In genomic region chr2:9174771-9175441, GRCh38 we compare ENCODE assay signal across 9 cellular contexts. TPM values are rescaled to one million over a fixed set of nuclear protein-coding genes. Genes with fewer than 3 reads are reported as not detected.
DNase-seq lines count a peak whose midpoint lies in the region; ATAC-seq and TF ChIP-seq lines count a peak whose summit lies in the region.
"Had no signal": no experiment of that assay in that cellular context is flagged by ENCODE, and none has a peak within 500 bp of the region (broad histone marks: within the 10 kb centered on the region; RNA-seq: fewer than 3 reads in every experiment).

No MANE protein-coding gene starts in this region.

- H2AFZ ChIP-seq in SK-N-SH (ENCODE audit: low read depth), result peak overlapping the region; percentile 45

- H3K9ac ChIP-seq in BLaER1 (no peak overlapping the region), SK-N-SH (no peak overlapping the region; the same call in 1 of the 2 replicates)

- ATAC-seq in GM21528 (IDR thresholded peaks at IDR 0.05; ENCODE audit: low FRiP score, unreplicated experiment), result no peak

- no peaks in the 10 kb centered on the region for H4K20me1 ChIP-seq in BLaER1
- H4K20me1 ChIP-seq in SK-N-SH (ENCODE audit: insufficient read depth), result no peaks in the 10 kb centered on the region

- H3K9me2 ChIP-seq in SK-N-SH, result no peaks in the 10 kb centered on the region

- CTCF ChIA-PET in SK-N-SH (lab: Yijun Ruan, JAX), result interaction anchor here (1.2 to 1.4 kb wide), 2 partner anchors 32 kb away, joined by 3 to 5 read pairs; partner anchors contain the start of gene ASAP2

- no peak overlapping the region for H3K4me3 ChIP-seq in BLaER1
- no peak overlapping the region for H3K4me3 ChIP-seq in SK-N-SH (ENCODE audit: low read depth in 2 of 2, low read length in 1 of 2)
- no peak overlapping the region for H3K4me3 ChIP-seq in testis
- H3K4me3 ChIP-seq in effector memory CD4-positive, alpha-beta T cell (ENCODE audit: insufficient read depth, low read depth, low read length, poor library complexity, severe bottlenecking), result no peak overlapping the region

- H3K9me3 ChIP-seq in BLaER1 (peaks cover 12% of the 10 kb centered on the region), SK-N-SH (no peaks in the 10 kb centered on the region), testis (no peaks in the 10 kb centered on the region)
- no peaks in the 10 kb centered on the region for H3K9me3 ChIP-seq in effector memory CD4-positive, alpha-beta T cell (ENCODE audit: control insufficient read depth, low read length)

- TF ChIP-seq CTCF in SK-N-SH (IDR thresholded peaks at IDR 0.05) (no peak), testis (IDR thresholded peaks at IDR 0.05) (no peak)

- H3K4me2 ChIP-seq in BLaER1 (peak overlapping the region; percentile 27), SK-N-SH (peak overlapping the region; percentile 22; the same call in 1 of the 2 replicates)

- H3K36me3 ChIP-seq in BLaER1 (no peaks in the 10 kb centered on the region), SK-N-SH (replicated peaks in 1 of 2; ENCODE audit: control insufficient read depth in 1 of 2, insufficient read depth in 2 of 2, low read length in 1 of 2) (no peaks in the 10 kb centered on the region), testis (ENCODE audit: low read depth, missing control alignments) (no peaks in the 10 kb centered on the region)
- H3K36me3 ChIP-seq in effector memory CD4-positive, alpha-beta T cell (ENCODE audit: control insufficient read depth, insufficient read depth, low read length), result no peaks in the 10 kb centered on the region

- H3F3A ChIP-seq in SK-N-SH (replicated peaks; ENCODE audit: insufficient read depth), result peaks cover 19% of the 10 kb centered on the region

- H3K27me3 ChIP-seq in BLaER1 (no peaks in the 10 kb centered on the region), SK-N-SH (ENCODE audit: insufficient read depth) (no peaks in the 10 kb centered on the region), testis (no peaks in the 10 kb centered on the region)
- H3K27me3 ChIP-seq in effector memory CD4-positive, alpha-beta T cell (replicated peaks; ENCODE audit: control insufficient read depth, insufficient read depth, low read length, poor library complexity, severe bottlenecking), result no peaks in the 10 kb centered on the region

- TF ChIP-seq RAD21 in Ishikawa (IDR thresholded peaks at IDR 0.05; ENCODE audit: low read depth), result no peak
- TF ChIP-seq RAD21 in SK-N-SH (IDR thresholded peaks at IDR 0.05; ENCODE audit: low read length), result no peak

- no peak overlapping the region for H3K27ac ChIP-seq in BLaER1
- peak overlapping the region in 1 of 2 experiments; percentile 74; a peak in 2 of 4 replicates for H3K27ac ChIP-seq in SK-N-SH (ENCODE audit: low read depth in 2 of 2, low read length in 1 of 2)
- H3K27ac ChIP-seq in testis, result no peak overlapping the region
- H3K27ac ChIP-seq in effector memory CD4-positive, alpha-beta T cell (ENCODE audit: insufficient read depth, low read length, poor library complexity, severe bottlenecking), result no peak overlapping the region

- POLR2A ChIA-PET in SK-N-SH (lab: Yijun Ruan, JAX), result interaction anchor here (0.7 kb wide), 1 partner anchor 135 kb away, joined by 3 read pairs; no protein-coding TSS in a partner anchor

- peaks cover 55% of the 10 kb centered on the region for H3K4me1 ChIP-seq in BLaER1
- peaks cover 0 to 21% of the 10 kb centered on the region in 2 experiments; a peak in 3 of 4 replicates for H3K4me1 ChIP-seq in SK-N-SH (ENCODE audit: control insufficient read depth in 1 of 2, insufficient read depth in 2 of 2, low read depth in 1 of 2, low read length in 1 of 2)
- peaks cover 10% of the 10 kb centered on the region for H3K4me1 ChIP-seq in testis
- H3K4me1 ChIP-seq in effector memory CD4-positive, alpha-beta T cell (ENCODE audit: control insufficient read depth, insufficient read depth, low read length, poor library complexity, severe bottlenecking), result no peaks in the 10 kb centered on the region

- TF ChIP-seq POLR2A in testis (IDR thresholded peaks at IDR 0.05), result no peak

- no peak for DNase-seq in SK-N-SH
- DNase-seq in iris pigment epithelial cell (ENCODE audit: low read depth), result peak; percentile 91
- no peak for DNase-seq in testis
- DNase-seq in NCI-H526 treated with DMSO at 0.1 percent for 48 hours (lab: John Stamatoyannopoulos, UW), result no peak
- no peak for DNase-seq in effector memory CD4-positive, alpha-beta T cell
- DNase-seq: activated naive CD8-positive, alpha-beta T cell treated with anti-CD3 and anti-CD28 coated beads for 36 hours had no signal

- intact Hi-C loops in testis (cut with DNase I; ENCODE audit: low total_unique reads), result no loop called here

- TF ChIP-seq EP300 in Ishikawa (IDR thresholded peaks at IDR 0.05; ENCODE audit: borderline replicate concordance), result no peak
- TF ChIP-seq EP300 in SK-N-SH (IDR thresholded peaks at IDR 0.05; ENCODE audit: borderline replicate concordance in 1 of 2, low read depth in 1 of 2, low read length in 1 of 2), result no peak

- no peaks in the 10 kb centered on the region for H3K79me2 ChIP-seq in SK-N-SH (ENCODE audit: insufficient read depth)

- 54% methylated on average over 10 of the region's 10 CpGs for WGBS in SK-N-SH (ENCODE audit: low lambda C conversion rate)
- WGBS in testis, 2 donors, result 77 to 81% methylated on average over 10 of the region's 10 CpGs

TF ChIP-seq in Ishikawa, 13 proteins besides CTCF, POLR2A, EP300 and RAD21:
- TF ChIP-seq TAF1 (IDR thresholded peaks at IDR 0.05; ENCODE audit: low read depth) (no peak), TEAD4 (IDR thresholded peaks at IDR 0.05) (0 out of 2 replicates have a peak, but pooled peaks have one; percentile 40), USF1 (IDR thresholded peaks at IDR 0.05) (0 out of 2 replicates have a peak, but pooled peaks have one; percentile 19), CREB1 (IDR thresholded peaks at IDR 0.05; ENCODE audit: low read depth) (no peak), TCF12 (IDR thresholded peaks at IDR 0.05; ENCODE audit: low read depth) (0 out of 2 replicates have a peak, but pooled peaks have one; percentile 43)

TF ChIP-seq in SK-N-SH, 30 proteins besides CTCF, POLR2A, EP300 and RAD21:
- no peak for TF ChIP-seq IRF3 (IDR thresholded peaks at IDR 0.05; ENCODE audit: low read depth, low read length)
- peak; percentile 52 for TF ChIP-seq PBX3 (IDR thresholded peaks at IDR 0.05)
- TF ChIP-seq GATA2 (CRISPR knock-in tag; IDR thresholded peaks at IDR 0.05), result no peak
- TF ChIP-seq CHD2 (IDR thresholded peaks at IDR 0.05; ENCODE audit: low read length, partially characterized antibody), result no peak
- TF ChIP-seq TAF1 (IDR thresholded peaks at IDR 0.05; ENCODE audit: borderline replicate concordance, low read depth, low read length), result no peak
- no peak for TF ChIP-seq RXRA (IDR thresholded peaks at IDR 0.05; ENCODE audit: borderline replicate concordance, low read depth)
- TF ChIP-seq SIN3A (IDR thresholded peaks at IDR 0.05; ENCODE audit: borderline replicate concordance, low read depth, low read length), result peak; percentile 27; the same call in 1 of the 2 replicates
- no peak for TF ChIP-seq NRF1 (IDR thresholded peaks at IDR 0.05; ENCODE audit: low read depth, low read length)
- peak; percentile 40; the same call in 1 of the 2 replicates for TF ChIP-seq NFIC (IDR thresholded peaks at IDR 0.05; ENCODE audit: borderline replicate concordance)
- peak; percentile 62 for TF ChIP-seq TCF12 (IDR thresholded peaks at IDR 0.05)
- peak; percentile 48 for TF ChIP-seq JUND (IDR thresholded peaks at IDR 0.05)
- peak; percentile 66 for TF ChIP-seq FOSL2 (IDR thresholded peaks at IDR 0.05; ENCODE audit: borderline replicate concordance, low read depth)
- TF ChIP-seq SMC3 (IDR thresholded peaks at IDR 0.05; ENCODE audit: low read depth, low read length), result no peak

RNA-seq across cellular contexts. Expression of gene ASAP2, which starts 31.7 kb away (rescaled TPM):
- polyA plus RNA-seq in SK-N-SH (2012; rRNA removed) (37.9 and 41.4 TPM in 2 replicates), testis (ENCODE audit: insufficient read depth, low read depth, low replicate concordance) (87.2 TPM)
- 46.4 and 46.7 TPM in 2 replicates for polyA plus RNA-seq in SK-N-SH (2012; cell fraction: cytosol; rRNA removed)
- polyA plus RNA-seq in SK-N-SH (2012; cell fraction: nucleus; rRNA removed), result 60.7 and 79.4 TPM in 2 replicates
- total RNA-seq in testis, result 10 to 100 TPM; 42.4 to 79.0 TPM
